ENCODE assay signal across 1 cellular context in genomic region chr15:44381223-44381622, GRCh38.
TF ChIP-seq lines count a peak whose summit lies in the region.

No MANE protein-coding gene starts in this region.

TF ChIP-seq in GM23338, 12 proteins besides CTCF, POLR2A, EP300 and RAD21 (continued from another document):
- TF ChIP-seq STAT1 (IDR thresholded peaks at IDR 0.05; ENCODE audit: unreplicated experiment) (no peak), EZH2 (IDR thresholded peaks at IDR 0.05; ENCODE audit: low read depth, unreplicated experiment) (no peak), POLR2AphosphoS5 (IDR thresholded peaks at IDR 0.05; ENCODE audit: low read depth) (no peak), NANOG (IDR thresholded peaks at IDR 0.05; ENCODE audit: borderline replicate concordance) (no peak), CREB1 (CRISPR knock-in tag; IDR thresholded peaks at IDR 0.05; ENCODE audit: low read depth) (no peak), ETS1 (IDR thresholded peaks at IDR 0.05) (no peak)
TF ChIP-seq in GM23338: peak in this region for 0.
